In genomic region chr5:173463207-173463606, GRCh38 we compare ENCODE assay signal across 25 cellular contexts.
DNase-seq lines count a peak whose midpoint lies in the region; ATAC-seq, FAIRE-seq and TF ChIP-seq lines count a peak whose summit lies in the region.
"Had no signal": no experiment of that assay in that cellular context is flagged by ENCODE, and none has a peak within 500 bp of the region (broad histone marks: within the 10 kb centered on the region; RNA-seq: fewer than 3 reads in every experiment).

No MANE protein-coding gene starts in this region.

- WGBS in IMR-90 (ENCODE audit: extremely low coverage in 2 of 2, insufficient read length in 1 of 2), 2 experiments, result no CpG with 5 or more reads among the region's 3 CpGs
- 0% methylated on average over 2 of the region's 3 CpGs for WGBS in K562 (ENCODE audit: insufficient coverage, low coverage, missing lambda C conversion rate)
- no CpG with 5 or more reads among the region's 3 CpGs for WGBS in neuronal stem cell (ENCODE audit: extremely low coverage in 2 of 2, insufficient read length in 2 of 2, insufficient replicate concordance in 1 of 2), 2 donors
- 69 to 78% methylated on average over 3 of the region's 3 CpGs for WGBS in testis, 2 donors
- WGBS in trophoblast cell (ENCODE audit: extremely low coverage, insufficient coverage, insufficient read length), result no CpG with 5 or more reads among the region's 3 CpGs
- WGBS in heart right ventricle, 2 donors, result 79 to 86% methylated on average over 3 of the region's 3 CpGs

- ATAC-seq in IMR-90 (ENCODE audit: low read depth), result no peak
- ATAC-seq in K562, result no peak
- no peak for ATAC-seq in heart right ventricle
- no peak for ATAC-seq in SK-N-SH treated with all-trans-retinoic acid at 6 μM for 48 hours
- ATAC-seq: A549, GM12878 had no signal

- H3K27me3 ChIP-seq in IMR-90 (ENCODE audit: control insufficient read depth, insufficient read depth, low read length) (no peaks in the 10 kb centered on the region), K562 (ENCODE audit: control insufficient read depth in 2 of 2, insufficient read depth in 2 of 2, low read length in 2 of 2) (peaks cover 0 to 21% of the 10 kb centered on the region in 2 experiments; a peak in 2 of 5 replicates), neuronal stem cell (ENCODE audit: control insufficient read depth in 3 of 3, insufficient read depth in 3 of 3, low read depth in 1 of 3, low read length in 3 of 3) (no peaks in the 10 kb centered on the region), testis (no peaks in the 10 kb centered on the region), trophoblast cell (ENCODE audit: insufficient read depth, low read length) (no peaks in the 10 kb centered on the region), heart right ventricle (no peaks in the 10 kb centered on the region)
- H3K27me3 ChIP-seq: BLaER1 treated with 17β-estradiol and CSF1 and Interleukin-3, amounts not matched to agents 10 nM and 100 nM had no signal

- H2AK5ac ChIP-seq in IMR-90 (ENCODE audit: low read depth, low read length) (peak overlapping the region; percentile 68), neuronal stem cell (ENCODE audit: low read depth, low read length) (no peak overlapping the region), trophoblast cell (ENCODE audit: low read length) (no peak overlapping the region)

- H3K9me1 ChIP-seq in IMR-90 (ENCODE audit: insufficient read depth, low read length) (peaks cover 8% of the 10 kb centered on the region), K562 (ENCODE audit: control insufficient read depth, insufficient read depth, low read length) (no peaks in the 10 kb centered on the region)

- no peak overlapping the region for H3K9ac ChIP-seq in IMR-90 (ENCODE audit: low read depth, low read length)
- no peak overlapping the region for H3K9ac ChIP-seq in K562 (ENCODE audit: insufficient read depth in 1 of 2, low read depth in 2 of 2, low read length in 2 of 2)
- H3K9ac ChIP-seq in neuronal stem cell (ENCODE audit: low read depth, low read length, poor library complexity), result no peak overlapping the region
- no peak overlapping the region for H3K9ac ChIP-seq in trophoblast cell (ENCODE audit: low read length)
- H3K9ac ChIP-seq: BLaER1 treated with 17β-estradiol and CSF1 and Interleukin-3, amounts not matched to agents 10 nM and 100 nM had no signal

- peak overlapping the region; percentile 35; the same call in 1 of the 2 replicates for H4K5ac ChIP-seq in IMR-90 (ENCODE audit: low read depth, low read length)

- H4K8ac ChIP-seq in IMR-90 (ENCODE audit: low read depth in 2 of 2, low read length in 2 of 2) (peak overlapping the region in 1 of 2 experiments; percentile 9; a peak in 1 of 4 replicates), neuronal stem cell (ENCODE audit: low read depth, low read length) (no peak overlapping the region), trophoblast cell (ENCODE audit: low read depth, low read length) (no peak overlapping the region)

- intact Hi-C loops in IMR-90 (cut with micrococcal nuclease) (no loop called here), K562 (cut with micrococcal nuclease) (no loop called here), testis (cut with DNase I; ENCODE audit: low total_unique reads) (no loop called here), heart right ventricle (cut with DNase I) (no loop called here)

- TF ChIP-seq POLR2A in IMR-90 (IDR thresholded peaks at IDR 0.05; ENCODE audit: low read depth, low read length), result no peak
- no peak for TF ChIP-seq POLR2A in K562 (conservative IDR thresholded peaks at IDR 0.05)
- no peak for TF ChIP-seq POLR2A in testis (IDR thresholded peaks at IDR 0.05)

- TF ChIP-seq CTCF in IMR-90 (conservative IDR thresholded peaks at IDR 0.05; ENCODE audit: low read depth, low read length), result no peak
- no peak for TF ChIP-seq CTCF in K562 (IDR thresholded peaks at IDR 0.05 in 2 of 3, conservative IDR thresholded peaks at IDR 0.05 in 1 of 3; ENCODE audit: insufficient read depth in 2 of 3, low read depth in 1 of 3, low read length in 3 of 3)
- TF ChIP-seq CTCF in testis (IDR thresholded peaks at IDR 0.05), result no peak
- no peak for TF ChIP-seq CTCF in heart right ventricle (IDR thresholded peaks at IDR 0.05)

- H3K4ac ChIP-seq in IMR-90 (ENCODE audit: low read depth, low read length) (peak overlapping the region; percentile 79), neuronal stem cell (ENCODE audit: low read length) (no peak overlapping the region), trophoblast cell (ENCODE audit: low read depth, low read length) (no peak overlapping the region)

- peaks cover 3% of the 10 kb centered on the region; the same call in 1 of the 2 replicates for H3K9me3 ChIP-seq in IMR-90 (ENCODE audit: control insufficient read depth, insufficient read depth, low read length)
- H3K9me3 ChIP-seq in K562 (replicated peaks; ENCODE audit: control insufficient read depth, insufficient read depth, low read depth, low read length), result peaks cover 5% of the 10 kb centered on the region
- H3K9me3 ChIP-seq in neuronal stem cell (replicated peaks in 1 of 2; ENCODE audit: control insufficient read depth in 2 of 2, insufficient read depth in 1 of 2, low read depth in 1 of 2, low read length in 2 of 2), result peaks cover 0 to 9% of the 10 kb centered on the region in 2 donors
- no peaks in the 10 kb centered on the region for H3K9me3 ChIP-seq in testis
- peaks cover 7% of the 10 kb centered on the region for H3K9me3 ChIP-seq in trophoblast cell (ENCODE audit: insufficient read depth, low read depth, low read length)
- H3K9me3 ChIP-seq in heart right ventricle, result peaks cover 0 to 7% (median 0%) of the 10 kb centered on the region in 11 donors
- H3K9me3 ChIP-seq: BE2C, HAP-1 had no signal

- H3K18ac ChIP-seq in IMR-90 (ENCODE audit: low read depth, low read length) (peak overlapping the region; percentile 17), neuronal stem cell (ENCODE audit: low read length) (peak overlapping the region; percentile 67), trophoblast cell (ENCODE audit: low read length) (no peak overlapping the region)

- H2BK120ac ChIP-seq in IMR-90 (ENCODE audit: low read depth, low read length), result peak overlapping the region; percentile 60
- H2BK120ac ChIP-seq in neuronal stem cell (ENCODE audit: low read depth, low read length), result no peak overlapping the region
- no peak overlapping the region for H2BK120ac ChIP-seq in trophoblast cell (ENCODE audit: insufficient read depth, low read length, poor library complexity)

- no peak overlapping the region for H2AK9ac ChIP-seq in IMR-90 (replicated peaks; ENCODE audit: low read depth, low read length, poor library complexity)

- no peak for TF ChIP-seq EP300 in K562 (IDR thresholded peaks at IDR 0.05; ENCODE audit: low read length)

- H2BK15ac ChIP-seq in IMR-90 (ENCODE audit: low read depth, low read length) (peak overlapping the region; percentile 81; the same call in 1 of the 3 replicates), neuronal stem cell (ENCODE audit: low read length) (no peak overlapping the region)

- H3K79me1 ChIP-seq in IMR-90 (ENCODE audit: low read depth in 1 of 2, low read length in 2 of 2) (no peaks in the 10 kb centered on the region), neuronal stem cell (ENCODE audit: low read depth, low read length) (no peaks in the 10 kb centered on the region), trophoblast cell (ENCODE audit: low read length) (no peaks in the 10 kb centered on the region)

- no peak for DNase-seq in IMR-90
- DNase-seq in K562 (ENCODE audit: extremely low read depth in 1 of 4, low spot score in 3 of 4), result peak in 1 of 4 experiments; percentile 22
- no peak for DNase-seq in neuronal stem cell (ENCODE audit: low spot score)
- DNase-seq in testis, result peak; percentile 69
- no peak for DNase-seq in trophoblast cell
- no peak for DNase-seq in heart right ventricle
- DNase-seq: 8988T; ACHN; AML-193; BE2C; CD4-positive, alpha-beta T cell; CD8-positive, alpha-beta memory T cell; DMS 273 treated with DMSO at 0.1 percent for 48 hours; DMS79; EL; GDM1; GOT3 had no signal

- no peak for FAIRE-seq in K562 (lab: Jason Lieb, UNC)
- FAIRE-seq: A549, D721Med, GM12878, GM19239, H54 had no signal

- CTCF ChIA-PET in IMR-90 (lab: Yijun Ruan, JAX), result interaction anchor here (0.6 kb wide), 1 partner anchor 847 kb away, joined by 3 read pairs; no protein-coding TSS in a partner anchor
- CTCF ChIA-PET in K562 (lab: Yijun Ruan, JAX; ENCODE audit: low intra/inter-chr PET ratio), result no interaction called here

- H3K36me3 ChIP-seq in IMR-90 (ENCODE audit: control insufficient read depth, insufficient read depth, low read length), result no peaks in the 10 kb centered on the region
- no peaks in the 10 kb centered on the region for H3K36me3 ChIP-seq in K562 (ENCODE audit: control insufficient read depth, insufficient read depth, low read length)
- no peaks in the 10 kb centered on the region for H3K36me3 ChIP-seq in neuronal stem cell (replicated peaks in 1 of 2; ENCODE audit: control insufficient read depth in 2 of 2, insufficient read depth in 2 of 2, low read length in 2 of 2)
- no peaks in the 10 kb centered on the region for H3K36me3 ChIP-seq in testis (ENCODE audit: low read depth, missing control alignments)
- H3K36me3 ChIP-seq in trophoblast cell (ENCODE audit: control insufficient read depth in 1 of 2, insufficient read depth in 2 of 2, low read length in 2 of 2), result no peaks in the 10 kb centered on the region
- H3K36me3 ChIP-seq in heart right ventricle, result no peaks in the 10 kb centered on the region
- H3K36me3 ChIP-seq: BE2C, HAP-1 had no signal

- in situ Hi-C loops in IMR-90 (cut with MboI; ENCODE audit: low sequenced_read_pairs) (no loop called here), K562 (cut with MboI) (no loop called here)

- no peak overlapping the region for H3K4me2 ChIP-seq in IMR-90 (ENCODE audit: low read depth, low read length)
- H3K4me2 ChIP-seq in K562 (ENCODE audit: insufficient read depth, low read length), result no peak overlapping the region
- no peak overlapping the region for H3K4me2 ChIP-seq in neuronal stem cell (ENCODE audit: insufficient read depth, low read length, poor library complexity, severe bottlenecking)
- H3K4me2 ChIP-seq in trophoblast cell (ENCODE audit: low read length), result no peak overlapping the region
- H3K4me2 ChIP-seq: A549; BLaER1 treated with 17β-estradiol and CSF1 and Interleukin-3, amounts not matched to agents 10 nM and 100 nM had no signal

- H3K14ac ChIP-seq in IMR-90 (replicated peaks; ENCODE audit: low read depth, low read length) (peak overlapping the region; percentile 51; the same call in 1 of the 2 replicates), neuronal stem cell (ENCODE audit: low read length) (no peak overlapping the region), trophoblast cell (ENCODE audit: low read length) (no peak overlapping the region)

- H3K23ac ChIP-seq in IMR-90 (ENCODE audit: low read depth, low read length) (no peak overlapping the region), neuronal stem cell (ENCODE audit: low read depth, low read length, poor library complexity) (no peak overlapping the region), trophoblast cell (ENCODE audit: low read length) (no peak overlapping the region)

- BruUV-seq in IMR-90 (replicated peaks; lab: Mats Ljungman, UMichigan) (no TSS peak), K562 (replicated peaks; lab: Mats Ljungman, UMichigan) (no TSS peak)

- H3K56ac ChIP-seq in IMR-90 (ENCODE audit: extremely low read depth, insufficient read depth, low read length), result no peak overlapping the region

- H4K91ac ChIP-seq in IMR-90 (ENCODE audit: insufficient read depth, low read depth, low read length) (peak overlapping the region; percentile 44), neuronal stem cell (ENCODE audit: low read depth, low read length, poor library complexity) (no peak overlapping the region), trophoblast cell (ENCODE audit: low read depth, low read length) (no peak overlapping the region)

- no peak overlapping the region for H2BK5ac ChIP-seq in IMR-90 (ENCODE audit: low read depth, low read length, poor library complexity, severe bottlenecking)
- H2BK5ac ChIP-seq in neuronal stem cell (ENCODE audit: low read length), result no peak overlapping the region
- H2BK5ac ChIP-seq in trophoblast cell (ENCODE audit: low read depth, low read length, poor library complexity), result no peak overlapping the region

- H3K4me3 ChIP-seq in IMR-90 (ENCODE audit: insufficient read depth, low read depth, low read length), result no peak overlapping the region
- no peak overlapping the region for H3K4me3 ChIP-seq in K562
- no peak overlapping the region for H3K4me3 ChIP-seq in neuronal stem cell (ENCODE audit: low read length in 2 of 2)
- peak overlapping the region; percentile 15 to 20 for H3K4me3 ChIP-seq in testis
- no peak overlapping the region for H3K4me3 ChIP-seq in trophoblast cell (ENCODE audit: low read depth, low read length)
- H3K4me3 ChIP-seq in heart right ventricle, result no peak overlapping the region
- H3K4me3 ChIP-seq: A549; BLaER1 treated with 17β-estradiol and CSF1 and Interleukin-3, amounts not matched to agents 10 nM and 100 nM; GM12878; HAP-1 had no signal

- no peaks in the 10 kb centered on the region for H4K20me1 ChIP-seq in IMR-90 (ENCODE audit: insufficient read depth, low read length)
- no peaks in the 10 kb centered on the region for H4K20me1 ChIP-seq in K562 (replicated peaks; ENCODE audit: control insufficient read depth, insufficient read depth, low read length)
- H4K20me1 ChIP-seq: BLaER1 treated with 17β-estradiol and CSF1 and Interleukin-3, amounts not matched to agents 10 nM and 100 nM had no signal

- H2BK12ac ChIP-seq in neuronal stem cell (ENCODE audit: low read length) (no peak overlapping the region), trophoblast cell (ENCODE audit: low read length) (no peak overlapping the region)

- H3K4me1 ChIP-seq in IMR-90 (ENCODE audit: control insufficient read depth, insufficient read depth, low read length) (peaks cover 11% of the 10 kb centered on the region), K562 (replicated peaks in 1 of 2; ENCODE audit: control insufficient read depth in 2 of 2, insufficient read depth in 2 of 2, low read length in 2 of 2) (no peaks in the 10 kb centered on the region; a peak in 1 of 5 replicates), neuronal stem cell (ENCODE audit: control insufficient read depth in 2 of 2, insufficient read depth in 1 of 2, low read depth in 1 of 2, low read length in 2 of 2) (no peaks in the 10 kb centered on the region), testis (peaks cover 5% of the 10 kb centered on the region), trophoblast cell (ENCODE audit: control insufficient read depth in 1 of 2, insufficient read depth in 2 of 2, low read length in 2 of 2) (no peaks in the 10 kb centered on the region), heart right ventricle (peaks cover 0 to 7% (median 0%) of the 10 kb centered on the region in 9 donors)
- H3K4me1 ChIP-seq: A549, BE2C, HAP-1 had no signal

- H2BK20ac ChIP-seq in IMR-90 (ENCODE audit: low read depth, low read length), result peak overlapping the region; percentile 81

- peak overlapping the region; percentile 28 for H2AFZ ChIP-seq in IMR-90 (replicated peaks; ENCODE audit: low read length, poor library complexity)
- no peak overlapping the region for H2AFZ ChIP-seq in K562 (ENCODE audit: low read depth, low read length)
- H2AFZ ChIP-seq in neuronal stem cell (ENCODE audit: low read length), result no peak overlapping the region
- no peak overlapping the region for H2AFZ ChIP-seq in trophoblast cell (ENCODE audit: insufficient read depth, low read length, poor library complexity)

- TF ChIP-seq RAD21 in IMR-90 (IDR thresholded peaks at IDR 0.05; ENCODE audit: low read length) (no peak), K562 (CRISPR knock-in tag; conservative IDR thresholded peaks at IDR 0.05 in 1 of 2, IDR thresholded peaks at IDR 0.05 in 1 of 2) (no peak)

- no peak overlapping the region for H4K12ac ChIP-seq in trophoblast cell (ENCODE audit: low read depth, low read length)

- POLR2A ChIA-PET in IMR-90 (lab: Charles Lee; ENCODE audit: unreplicated experiment) (no interaction called here), K562 (lab: Yijun Ruan, JAX) (no interaction called here)

- no peaks in the 10 kb centered on the region for H3K79me2 ChIP-seq in K562 (ENCODE audit: control insufficient read depth, insufficient read depth, low read length)
- no peaks in the 10 kb centered on the region for H3K79me2 ChIP-seq in trophoblast cell (ENCODE audit: control insufficient read depth, insufficient read depth, low read length, poor library complexity)

- H3K27ac ChIP-seq in IMR-90 (ENCODE audit: insufficient read depth, low read length) (no peak overlapping the region), K562 (ENCODE audit: extremely low read depth, low read depth, low read length) (no peak overlapping the region), neuronal stem cell (replicated peaks; ENCODE audit: low read length) (no peak overlapping the region), testis (no peak overlapping the region), trophoblast cell (ENCODE audit: low read depth, low read length) (no peak overlapping the region), heart right ventricle (no peak overlapping the region)
- H3K27ac ChIP-seq: A549; BLaER1 treated with 17β-estradiol and CSF1 and Interleukin-3, amounts not matched to agents 10 nM and 100 nM had no signal

- dilution Hi-C loops in IMR-90 (cut with HindIII; ENCODE audit: low sequenced_read_pairs, unreplicated experiment), result no loop called here

Comparison
In these comparisons a context has a peak if more than half of its experiments do, and no peak if none do; other contexts are left out.
1. H3K4me3 ChIP-seq: peak in testis (2 of 2); none in IMR-90 (single experiment), K562 (single experiment), neuronal stem cell (0 of 2), trophoblast cell (single experiment) and heart right ventricle (0 of 10).